Comparison of ENCODE assay signal across 23 cellular contexts in genomic region chr9:134253596-134254205, GRCh38.
A peak's percentile ranks its signal among the peaks of the same experiment; 100 is the strongest.
DNase-seq lines count a peak whose midpoint lies in the region; ATAC-seq and TF ChIP-seq lines count a peak whose summit lies in the region.
"Had no signal": no experiment of that assay in that cellular context is flagged by ENCODE, and none has a peak within 500 bp of the region (broad histone marks: within the 10 kb centered on the region; RNA-seq: fewer than 3 reads in every experiment).

No MANE protein-coding gene starts in this region.

- intact Hi-C loops in adrenal gland (cut with DNase I): no loop called here
- intact Hi-C loops in body of pancreas (cut with DNase I): no loop called here

- H3K4me1 Mint-ChIP-seq in activated naive CD4-positive, alpha-beta T cell treated with anti-CD3 and anti-CD28 coated beads, Interleukin-2, amount 50 U/mL, for 24 hours: no peaks in the 10 kb centered on the region
- peaks cover 7% of the 10 kb centered on the region for H3K4me1 Mint-ChIP-seq in stimulated activated memory B cell treated with anti-CD40 and anti-IgM and Interleukin-4, amounts not matched to agents 10 μg/mL and 1 μg/mL and 100 μg/mL, for 72 hours
- H3K4me1 Mint-ChIP-seq in effector memory CD8-positive, alpha-beta T cell (ENCODE audit: low read depth in 2 of 2): no peaks in the 10 kb centered on the region
- no peaks in the 10 kb centered on the region for H3K4me1 Mint-ChIP-seq in endothelial cell (ENCODE audit: unreplicated experiment)
- H3K4me1 Mint-ChIP-seq: activated CD4-positive, alpha-beta T cell treated with anti-CD3 and anti-CD28 coated beads for 36 hours; activated CD8-positive, alpha-beta memory T cell treated with anti-CD3 and anti-CD28 coated beads, Interleukin-2, amount 10 ng/mL, durations not matched to agents 7 days and 5 days; activated naive CD8-positive, alpha-beta T cell treated with anti-CD3 and anti-CD28 coated beads, Interleukin-2, amount 50 U/mL, for 24 hours had no signal

- ATAC-seq in stimulated activated memory B cell treated with anti-CD40 and anti-IgM and Interleukin-4, amounts not matched to agents 10 μg/mL and 1 μg/mL and 100 μg/mL, for 72 hours: no peak
- no peak for ATAC-seq in body of pancreas
- no peak for ATAC-seq in effector memory CD8-positive, alpha-beta T cell (replicated peaks)
- ATAC-seq: activated CD4-positive, alpha-beta T cell treated with anti-CD3 and anti-CD28 coated beads for 36 hours; activated CD8-positive, alpha-beta memory T cell treated with anti-CD3 and anti-CD28 coated beads, Interleukin-2, amount 10 ng/mL, durations not matched to agents 7 days and 5 days; activated naive CD8-positive, alpha-beta T cell treated with anti-CD3 and anti-CD28 coated beads, Interleukin-2, amount 50 U/mL, for 24 hours had no signal

- peaks cover 0 to 12% of the 10 kb centered on the region in 2 donors for H3K4me1 ChIP-seq in adrenal gland (replicated peaks in 1 of 2)
- H3K4me1 ChIP-seq in body of pancreas: peaks cover 1% of the 10 kb centered on the region

- TF ChIP-seq CTCF in adrenal gland (IDR thresholded peaks at IDR 0.05) (no peak), fibroblast of pulmonary artery (IDR thresholded peaks at IDR 0.05; ENCODE audit: low read length, missing control alignments) (no peak), body of pancreas (IDR thresholded peaks at IDR 0.05) (no peak), endothelial cell (IDR thresholded peaks at IDR 0.05; ENCODE audit: unreplicated experiment) (no peak)

- H3K9me3 Mint-ChIP-seq in activated naive CD4-positive, alpha-beta T cell treated with anti-CD3 and anti-CD28 coated beads, Interleukin-2, amount 50 U/mL, for 24 hours: no peaks in the 10 kb centered on the region
- H3K9me3 Mint-ChIP-seq in stimulated activated memory B cell treated with anti-CD40 and anti-IgM and Interleukin-4, amounts not matched to agents 10 μg/mL and 1 μg/mL and 100 μg/mL, for 72 hours: no peaks in the 10 kb centered on the region
- H3K9me3 Mint-ChIP-seq in effector memory CD8-positive, alpha-beta T cell: no peaks in the 10 kb centered on the region
- H3K9me3 Mint-ChIP-seq in endothelial cell (ENCODE audit: unreplicated experiment): no peaks in the 10 kb centered on the region
- H3K9me3 Mint-ChIP-seq: activated naive CD8-positive, alpha-beta T cell treated with anti-CD3 and anti-CD28 coated beads, Interleukin-2, amount 50 U/mL, for 24 hours had no signal

- H3K36me3 ChIP-seq in adrenal gland (replicated peaks in 1 of 2): no peaks in the 10 kb centered on the region
- no peaks in the 10 kb centered on the region for H3K36me3 ChIP-seq in body of pancreas (replicated peaks in 1 of 2; ENCODE audit: insufficient read depth in 1 of 2, low read depth in 2 of 2)
- H3K36me3 ChIP-seq: esophagus muscularis mucosa had no signal

- H3K27ac ChIP-seq in adrenal gland (no peak overlapping the region), body of pancreas (no peak overlapping the region)
- H3K27ac ChIP-seq: esophagus muscularis mucosa, HL-60 had no signal

- TF ChIP-seq POLR2A in adrenal gland (IDR thresholded peaks at IDR 0.05) (no peak), body of pancreas (IDR thresholded peaks at IDR 0.05) (no peak)

- H3K27ac Mint-ChIP-seq in activated naive CD4-positive, alpha-beta T cell treated with anti-CD3 and anti-CD28 coated beads, Interleukin-2, amount 50 U/mL, for 24 hours: peak overlapping the region; percentile 56
- peak overlapping the region; percentile 4 for H3K27ac Mint-ChIP-seq in stimulated activated memory B cell treated with anti-CD40 and anti-IgM and Interleukin-4, amounts not matched to agents 10 μg/mL and 1 μg/mL and 100 μg/mL, for 72 hours
- H3K27ac Mint-ChIP-seq in effector memory CD8-positive, alpha-beta T cell: peak overlapping the region in 1 of 2 donors; percentile 2
- H3K27ac Mint-ChIP-seq in endothelial cell (ENCODE audit: unreplicated experiment): no peak overlapping the region
- H3K27ac Mint-ChIP-seq: activated CD4-positive, alpha-beta T cell treated with anti-CD3 and anti-CD28 coated beads for 36 hours; activated CD8-positive, alpha-beta memory T cell treated with anti-CD3 and anti-CD28 coated beads, Interleukin-2, amount 10 ng/mL, durations not matched to agents 7 days and 5 days; activated naive CD8-positive, alpha-beta T cell treated with anti-CD3 and anti-CD28 coated beads, Interleukin-2, amount 50 U/mL, for 24 hours; activated T-helper 2 cell treated with anti-CD3 and anti-CD28 coated beads, Interferon-gamma antibody, Interleukin-2, Interleukin-4, amounts not matched to agents 10 μg/mL and 5 μg/mL and 100 μg/mL, durations not matched to agents 14 hours and 24 hours and 36 hours had no signal

- DNase-seq in activated naive CD4-positive, alpha-beta T cell treated with Interleukin-2 at 50 U/mL for 16 hours: no peak
- DNase-seq in adrenal gland (peak in 6 of 7 donors; percentile 48 to 75 (median 60)), fibroblast of pulmonary artery (ENCODE audit: low read depth) (peak; percentile 8), body of pancreas (no peak), endothelial cell (ENCODE audit: low spot score) (no peak)
- DNase-seq in effector memory CD8-positive, alpha-beta T cell: no peak
- DNase-seq: activated CD4-positive, alpha-beta T cell treated with anti-CD3 and anti-CD28 coated beads for 36 hours; activated CD8-positive, alpha-beta memory T cell treated with anti-CD3 and anti-CD28 coated beads, Interleukin-2, amount 10 ng/mL, durations not matched to agents 7 days and 5 days; activated naive CD8-positive, alpha-beta T cell treated with anti-CD3 and anti-CD28 coated beads, Interleukin-2, amount 50 U/mL, for 24 hours; cerebellar nuclear complex; DMS 273 treated with DMSO at 0.1 percent for 48 hours; MV-4-11; NCI-H1694 treated with DMSO at 0.1 percent for 48 hours; NCI-H774; occipital lobe; retina; stimulated activated CD4-positive, alpha-beta T cell treated with anti-CD3 and anti-CD28 coated beads, Interleukin-12 subunit alpha, Interleukin-12 subunit beta, amount 100 ng/mL, for 4 hours; substantia nigra had no signal

- H3K27me3 Mint-ChIP-seq in activated naive CD4-positive, alpha-beta T cell treated with anti-CD3 and anti-CD28 coated beads, Interleukin-2, amount 50 U/mL, for 24 hours: no peaks in the 10 kb centered on the region
- peaks cover 25% of the 10 kb centered on the region for H3K27me3 Mint-ChIP-seq in stimulated activated memory B cell treated with anti-CD40 and anti-IgM and Interleukin-4, amounts not matched to agents 10 μg/mL and 1 μg/mL and 100 μg/mL, for 72 hours
- H3K27me3 Mint-ChIP-seq in effector memory CD8-positive, alpha-beta T cell: no peaks in the 10 kb centered on the region
- H3K27me3 Mint-ChIP-seq in endothelial cell (ENCODE audit: unreplicated experiment): peaks cover 2% of the 10 kb centered on the region
- H3K27me3 Mint-ChIP-seq: activated CD4-positive, alpha-beta T cell treated with anti-CD3 and anti-CD28 coated beads for 36 hours; activated CD8-positive, alpha-beta memory T cell treated with anti-CD3 and anti-CD28 coated beads, Interleukin-2, amount 10 ng/mL, durations not matched to agents 7 days and 5 days had no signal

- no peak overlapping the region for H3K4me3 Mint-ChIP-seq in activated naive CD4-positive, alpha-beta T cell treated with anti-CD3 and anti-CD28 coated beads, Interleukin-2, amount 50 U/mL, for 24 hours
- H3K4me3 Mint-ChIP-seq in stimulated activated memory B cell treated with anti-CD40 and anti-IgM and Interleukin-4, amounts not matched to agents 10 μg/mL and 1 μg/mL and 100 μg/mL, for 72 hours: no peak overlapping the region
- no peak overlapping the region for H3K4me3 Mint-ChIP-seq in effector memory CD8-positive, alpha-beta T cell
- no peak overlapping the region for H3K4me3 Mint-ChIP-seq in endothelial cell (ENCODE audit: unreplicated experiment)
- H3K4me3 Mint-ChIP-seq: activated CD4-positive, alpha-beta T cell treated with anti-CD3 and anti-CD28 coated beads for 36 hours; activated CD8-positive, alpha-beta memory T cell treated with anti-CD3 and anti-CD28 coated beads, Interleukin-2, amount 10 ng/mL, durations not matched to agents 7 days and 5 days; activated naive CD8-positive, alpha-beta T cell treated with anti-CD3 and anti-CD28 coated beads, Interleukin-2, amount 50 U/mL, for 24 hours had no signal

- WGBS in adrenal gland, 4 donors: 46 to 56% (median 48%) methylated on average over 4 of the region's 4 CpGs
- 53 to 62% methylated on average over 4 of the region's 4 CpGs for WGBS in body of pancreas, 2 donors

- no peak overlapping the region for H3K4me3 ChIP-seq in adrenal gland
- H3K4me3 ChIP-seq in fibroblast of pulmonary artery (replicated peaks; ENCODE audit: low read depth, low read length): no peak overlapping the region
- H3K4me3 ChIP-seq in body of pancreas: no peak overlapping the region
- H3K4me3 ChIP-seq: esophagus muscularis mucosa had no signal

- no peaks in the 10 kb centered on the region for H3K36me3 Mint-ChIP-seq in activated naive CD4-positive, alpha-beta T cell treated with anti-CD3 and anti-CD28 coated beads, Interleukin-2, amount 50 U/mL, for 24 hours
- H3K36me3 Mint-ChIP-seq in stimulated activated memory B cell treated with anti-CD40 and anti-IgM and Interleukin-4, amounts not matched to agents 10 μg/mL and 1 μg/mL and 100 μg/mL, for 72 hours: no peaks in the 10 kb centered on the region
- H3K36me3 Mint-ChIP-seq in effector memory CD8-positive, alpha-beta T cell (ENCODE audit: insufficient read depth): peaks cover 3% of the 10 kb centered on the region
- H3K36me3 Mint-ChIP-seq in endothelial cell (ENCODE audit: low read depth, unreplicated experiment): no peaks in the 10 kb centered on the region
- H3K36me3 Mint-ChIP-seq: activated CD8-positive, alpha-beta memory T cell treated with anti-CD3 and anti-CD28 coated beads, Interleukin-2, amount 10 ng/mL, durations not matched to agents 7 days and 5 days had no signal

- H3K9me3 ChIP-seq in adrenal gland (replicated peaks in 1 of 3) (no peaks in the 10 kb centered on the region), body of pancreas (no peaks in the 10 kb centered on the region)

- H3K27me3 ChIP-seq in adrenal gland (no peaks in the 10 kb centered on the region), body of pancreas (no peaks in the 10 kb centered on the region)
- H3K27me3 ChIP-seq: esophagus muscularis mucosa had no signal

Comparison
In these comparisons a context has a peak if more than half of its experiments do, and no peak if none do; other contexts are left out.
1. DNase-seq: peak in adrenal gland (6 of 7) and fibroblast of pulmonary artery (single experiment); none in activated naive CD4-positive, alpha-beta T cell treated with Interleukin-2 at 50 U/mL for 16 hours (single experiment), body of pancreas (0 of 4), effector memory CD8-positive, alpha-beta T cell (0 of 3) and endothelial cell (single experiment).